In genomic region chrX:24696241-24696640, GRCh38 we compare ENCODE assay signal across 30 cellular contexts. TPM values are rescaled to one million over a fixed set of nuclear protein-coding genes. Genes with fewer than 3 reads are reported as not detected.
DNase-seq lines count a peak whose midpoint lies in the region; ATAC-seq, FAIRE-seq and TF ChIP-seq lines count a peak whose summit lies in the region.
"Had no signal": no experiment of that assay in that cellular context is flagged by ENCODE, and none has a peak within 500 bp of the region (broad histone marks: within the 10 kb centered on the region; RNA-seq: fewer than 3 reads in every experiment).

No MANE protein-coding gene starts in this region.

- ATAC-seq in HepG2 (no peak), right lobe of liver (no peak)
- ATAC-seq: CD8-positive, alpha-beta T cell; esophagus mucosa; heart left ventricle; mucosa of descending colon; sciatic nerve; stimulated activated naive CD8-positive, alpha-beta T cell treated with anti-CD3 and anti-CD28 coated beads, Interleukin-15, Interleukin-2, amounts not matched to agents 100 U/mL and 50 U/mL, for 24 hours had no signal

- H3K4me2 ChIP-seq in HepG2 (ENCODE audit: low read depth, low read length): peak overlapping the region; percentile 36; the same call in 1 of the 2 replicates
- peak overlapping the region; percentile 11; the same call in 1 of the 2 replicates for H3K4me2 ChIP-seq in OCI-LY3 (ENCODE audit: low read length)

- no peak for DNase-seq in HepG2 (ENCODE audit: low spot score)
- DNase-seq in right lobe of liver: no peak
- DNase-seq in iris pigment epithelial cell (ENCODE audit: low read depth): peak; percentile 10
- no peak for DNase-seq in DMS153 (lab: John Stamatoyannopoulos, UW)
- no peak for DNase-seq in DMS79 treated with DMSO at 0.1 percent for 48 hours (lab: John Stamatoyannopoulos, UW)
- no peak for DNase-seq in NCI-H526 (lab: John Stamatoyannopoulos, UW)
- no peak for DNase-seq in stimulated activated CD4-positive, alpha-beta T cell treated with anti-CD3 and anti-CD28 coated beads, Interleukin-15, amount 100 ng/mL, for 24 hours
- DNase-seq: activated CD4-positive, alpha-beta memory T cell treated with anti-CD3 and anti-CD28 coated beads, Interleukin-2, amount 10 ng/mL, durations not matched to agents 7 days and 5 days; activated CD4-positive, CD25-positive, alpha-beta regulatory T cell treated with anti-CD3 and anti-CD28 coated beads, Interleukin-2, amount 50 U/mL, for 72 hours; activated naive CD8-positive, alpha-beta T cell treated with anti-CD3 and anti-CD28 coated beads, Interleukin-2, amount 10 ng/mL, durations not matched to agents 7 days and 5 days; CD8-positive, alpha-beta T cell; foreskin fibroblast; heart left ventricle; KG1; mucosa of descending colon; MV-4-11; NCI-H146; NCI-H2107; NCI-H510A; stimulated activated naive CD8-positive, alpha-beta T cell treated with anti-CD3 and anti-CD28 coated beads, Interleukin-15, Interleukin-2, amounts not matched to agents 100 U/mL and 50 U/mL, for 24 hours had no signal

- BruUV-seq in HepG2 (replicated peaks; lab: Mats Ljungman, UMichigan): no TSS peak

- intact Hi-C loops in HepG2 (cut with micrococcal nuclease; ENCODE audit: unreplicated experiment): no loop called here
- intact Hi-C loops in right lobe of liver (cut with DNase I): no loop called here

- in situ Hi-C loops in HepG2 (cut with HindIII; ENCODE audit: extremely low pct_ligation_motif_present, low pct_unique_long_range_greater_than_20kb): no loop called here

- TF ChIP-seq CTCF in HepG2 (CRISPR knock-in tag; IDR thresholded peaks at IDR 0.05) (no peak), right lobe of liver (IDR thresholded peaks at IDR 0.05) (no peak), OCI-LY3 (IDR thresholded peaks at IDR 0.05; ENCODE audit: low read depth, low read length) (no peak)

- peaks cover 40% of the 10 kb centered on the region for H3K79me2 ChIP-seq in HepG2 (ENCODE audit: insufficient read depth, low read length)
- H3K79me2 ChIP-seq in OCI-LY3 (ENCODE audit: low read length): peaks cover 61% of the 10 kb centered on the region

- H3K27ac ChIP-seq in HepG2 (ENCODE audit: extremely low read length, insufficient read depth, low read length) (no peak overlapping the region), right lobe of liver (no peak overlapping the region), OCI-LY3 (ENCODE audit: low read length) (no peak overlapping the region)
- H3K27ac ChIP-seq: ascending aorta, heart left ventricle, thoracic aorta had no signal

- TF ChIP-seq POLR2A in HepG2 (IDR thresholded peaks at IDR 0.05; ENCODE audit: insufficient read depth in 1 of 2, low read depth in 2 of 2, low read length in 2 of 2): no peak
- no peak for TF ChIP-seq POLR2A in right lobe of liver (IDR thresholded peaks at IDR 0.05)

- WGBS in HepG2 (ENCODE audit: low lambda C conversion rate): 40% methylated on average over 1 of the region's 4 CpGs
- WGBS in right lobe of liver (ENCODE audit: insufficient coverage, low coverage, low lambda C conversion rate, missing lambda C conversion rate): 87% methylated on average over 3 of the region's 4 CpGs

- CTCF ChIA-PET in HepG2 (lab: Yijun Ruan, JAX; ENCODE audit: low intra/inter-chr PET ratio, low total read pairs): no interaction called here

- H4K20me1 ChIP-seq in HepG2 (ENCODE audit: insufficient read depth, low read length) (no peaks in the 10 kb centered on the region; the same call in 1 of the 2 replicates), OCI-LY3 (ENCODE audit: insufficient read depth, low read length) (peaks cover 13% of the 10 kb centered on the region)

- no peak for TF ChIP-seq EP300 in HepG2 (IDR thresholded peaks at IDR 0.05; ENCODE audit: low read depth in 2 of 2, low read length in 2 of 2)
- TF ChIP-seq EP300 in HepG2 (CRISPR knock-in tag; IDR thresholded peaks at IDR 0.05; ENCODE audit: borderline replicate concordance): no peak

- no peak overlapping the region for H3K4me3 ChIP-seq in HepG2 (replicated peaks in 1 of 3; ENCODE audit: insufficient read depth in 1 of 3, low read depth in 2 of 3, low read length in 3 of 3)
- H3K4me3 ChIP-seq in right lobe of liver: no peak overlapping the region
- H3K4me3 ChIP-seq in OCI-LY3 (ENCODE audit: low read length): no peak overlapping the region
- H3K4me3 ChIP-seq: ascending aorta, HAP-1, heart left ventricle, lung, mucosa of descending colon, thoracic aorta had no signal

- H3K9ac ChIP-seq in HepG2 (ENCODE audit: insufficient read depth, low read depth, low read length): no peak overlapping the region
- no peak overlapping the region for H3K9ac ChIP-seq in OCI-LY3 (ENCODE audit: low read length)

- no peak for TF ChIP-seq RAD21 in HepG2 (CRISPR knock-in tag; IDR thresholded peaks at IDR 0.05)

- H3K9me3 ChIP-seq in HepG2 (ENCODE audit: low read length): no peaks in the 10 kb centered on the region
- no peaks in the 10 kb centered on the region for H3K9me3 ChIP-seq in right lobe of liver
- H3K9me3 ChIP-seq in OCI-LY3 (ENCODE audit: insufficient read depth, low read length): no peaks in the 10 kb centered on the region
- H3K9me3 ChIP-seq: ascending aorta, HAP-1, heart left ventricle, mucosa of descending colon, thoracic aorta had no signal

- H3K4me1 ChIP-seq in HepG2 (ENCODE audit: insufficient read depth, low read length) (peaks cover 35% of the 10 kb centered on the region), right lobe of liver (no peaks in the 10 kb centered on the region), OCI-LY3 (ENCODE audit: low read length) (peaks cover 18% of the 10 kb centered on the region)
- H3K4me1 ChIP-seq: ascending aorta had no signal

- H3K27me3 ChIP-seq in HepG2 (ENCODE audit: control insufficient read depth in 1 of 2, insufficient read depth in 2 of 2, low read length in 2 of 2) (no peaks in the 10 kb centered on the region), right lobe of liver (no peaks in the 10 kb centered on the region), OCI-LY3 (ENCODE audit: low read depth, low read length) (no peaks in the 10 kb centered on the region)
- H3K27me3 ChIP-seq: ascending aorta, heart left ventricle had no signal

- H2AFZ ChIP-seq in HepG2 (ENCODE audit: low read length): no peak overlapping the region
- H2AFZ ChIP-seq in OCI-LY3 (ENCODE audit: low read depth, low read length): no peak overlapping the region

- FAIRE-seq in HepG2 (lab: Jason Lieb, UNC): no peak
- FAIRE-seq: A204.1, TTC549 had no signal

- H3K36me3 ChIP-seq in HepG2 (replicated peaks in 1 of 2; ENCODE audit: control insufficient read depth in 1 of 2, insufficient read depth in 2 of 2, low read length in 2 of 2) (no peaks in the 10 kb centered on the region; a peak in 1 of 5 replicates), right lobe of liver (no peaks in the 10 kb centered on the region), OCI-LY3 (replicated peaks; ENCODE audit: low read depth, low read length) (peaks cover 23% of the 10 kb centered on the region)
- H3K36me3 ChIP-seq: thoracic aorta had no signal

- POLR2A ChIA-PET in HepG2 (lab: Yijun Ruan, JAX): no interaction called here

RNA-seq across cellular contexts. Expression of gene POLA1, which starts 2.5 kb away (rescaled TPM):
- total RNA-seq in HepG2 (2016; rRNA removed; fragmentation: Illumina TruSeq; extraction: Trizol): 26.5 and 38.2 TPM in 2 replicates
- total RNA-seq in HepG2 (2016; cell fraction: cytosol; rRNA removed; fragmentation: Illumina TruSeq; extraction: Trizol; ENCODE audit: low read depth): 31.5 and 34.7 TPM in 2 replicates
- total RNA-seq in HepG2 (2016; cell fraction: insoluble cytoplasmic fraction; rRNA removed; fragmentation: Illumina TruSeq; extraction: Trizol): 26.6 and 35.6 TPM in 2 replicates
- total RNA-seq in HepG2 (2016; cell fraction: membrane; rRNA removed; fragmentation: Illumina TruSeq; extraction: Trizol): 16.9 and 21.3 TPM in 2 replicates
- 40.4 and 43.0 TPM in 2 replicates for total RNA-seq in HepG2 (2016; cell fraction: nucleus; rRNA removed; fragmentation: Illumina TruSeq; extraction: Trizol)
- polyA plus RNA-seq in HepG2 (2011; rRNA removed): 2.1 and 3.3 TPM in 2 replicates
- 1.9 and 2.2 TPM in 2 replicates for polyA plus RNA-seq in HepG2 (2011; cell fraction: cytosol; rRNA removed)
- polyA plus RNA-seq in HepG2 (2011; cell fraction: nucleus; rRNA removed): 2.5 and 2.8 TPM in 2 replicates
- 3.7 and 5.9 TPM in 2 replicates for polyA plus RNA-seq in HepG2 (2012)
- 0.48 and 0.66 TPM in 2 replicates for polyA plus RNA-seq in HepG2 (2016; cell fraction: cytosol; fragmentation: Illumina TruSeq; extraction: Trizol; ENCODE audit: low read depth)
- 18.4 and 18.6 TPM in 2 replicates for polyA plus RNA-seq in HepG2 (2016; cell fraction: insoluble cytoplasmic fraction; fragmentation: Illumina TruSeq; extraction: Trizol; ENCODE audit: low read depth)
- polyA plus RNA-seq in HepG2 (2016; cell fraction: membrane; fragmentation: Illumina TruSeq; extraction: Trizol; ENCODE audit: low read depth): 1.7 and 1.9 TPM in 2 replicates
- 11.7 and 13.0 TPM in 2 replicates for polyA plus RNA-seq in HepG2 (2016; cell fraction: nucleus; fragmentation: Illumina TruSeq; extraction: Trizol; ENCODE audit: insufficient read depth, low read depth)
- polyA minus RNA-seq in HepG2 (2011; rRNA and poly(A)+ RNA removed; ENCODE audit: low replicate concordance): 7.2 and 67.2 TPM in 2 replicates
- polyA minus RNA-seq in HepG2 (2011; cell fraction: cytosol; rRNA and poly(A)+ RNA removed): 4.5 and 5.7 TPM in 2 replicates
- polyA minus RNA-seq in HepG2 (2011; cell fraction: nucleus; rRNA and poly(A)+ RNA removed): 19.8 and 21.9 TPM in 2 replicates
- total RNA-seq in right lobe of liver: 1 to 10 TPM; 2.0 to 4.5 (median 2.8) TPM

RNA-seq across cellular contexts. Expression of gene PCYT1B, which starts 49.1 kb away (rescaled TPM):
- total RNA-seq in HepG2 (2016; rRNA removed; fragmentation: Illumina TruSeq; extraction: Trizol) (9.2 and 15.9 TPM in 2 replicates), right lobe of liver (under 1 TPM in 4 of 6 experiments, not detected in 2; 0.04 to 0.20 (median 0.08) TPM)
- total RNA-seq in HepG2 (2016; cell fraction: cytosol; rRNA removed; fragmentation: Illumina TruSeq; extraction: Trizol; ENCODE audit: low read depth): 1.7 and 1.9 TPM in 2 replicates
- total RNA-seq in HepG2 (2016; cell fraction: insoluble cytoplasmic fraction; rRNA removed; fragmentation: Illumina TruSeq; extraction: Trizol): 9.1 and 14.7 TPM in 2 replicates
- total RNA-seq in HepG2 (2016; cell fraction: membrane; rRNA removed; fragmentation: Illumina TruSeq; extraction: Trizol): 3.4 TPM in 2 replicates
- 5.7 and 7.7 TPM in 2 replicates for total RNA-seq in HepG2 (2016; cell fraction: nucleus; rRNA removed; fragmentation: Illumina TruSeq; extraction: Trizol)
- 3.8 and 6.1 TPM in 2 replicates for polyA plus RNA-seq in HepG2 (2011; rRNA removed)
- 3.0 and 3.8 TPM in 2 replicates for polyA plus RNA-seq in HepG2 (2011; cell fraction: cytosol; rRNA removed)
- 3.2 and 3.7 TPM in 2 replicates for polyA plus RNA-seq in HepG2 (2011; cell fraction: nucleus; rRNA removed)
- 0.72 and 1.4 TPM in 2 replicates for polyA plus RNA-seq in HepG2 (2012)
- 1.5 TPM in 2 replicates for polyA plus RNA-seq in HepG2 (2016; cell fraction: cytosol; fragmentation: Illumina TruSeq; extraction: Trizol; ENCODE audit: low read depth)
- polyA plus RNA-seq in HepG2 (2016; cell fraction: insoluble cytoplasmic fraction; fragmentation: Illumina TruSeq; extraction: Trizol; ENCODE audit: low read depth): 10.8 and 11.6 TPM in 2 replicates
- polyA plus RNA-seq in HepG2 (2016; cell fraction: membrane; fragmentation: Illumina TruSeq; extraction: Trizol; ENCODE audit: low read depth): 2.1 and 2.3 TPM in 2 replicates
- polyA plus RNA-seq in HepG2 (2016; cell fraction: nucleus; fragmentation: Illumina TruSeq; extraction: Trizol; ENCODE audit: insufficient read depth, low read depth): 7.3 and 9.5 TPM in 2 replicates
- 8.9 TPM in 1 of 2 replicates, not detected in the other for polyA minus RNA-seq in HepG2 (2011; rRNA and poly(A)+ RNA removed; ENCODE audit: low replicate concordance)
- 3.4 and 5.6 TPM in 2 replicates for polyA minus RNA-seq in HepG2 (2011; cell fraction: cytosol; rRNA and poly(A)+ RNA removed)
- 2.3 and 3.0 TPM in 2 replicates for polyA minus RNA-seq in HepG2 (2011; cell fraction: nucleus; rRNA and poly(A)+ RNA removed)
- total RNA-seq: CD8-positive, alpha-beta T cell; HT1080 had no signal
